Comparison of ENCODE assay signal across 8 cellular contexts in genomic region chr9:121213136-121213806, GRCh38. TPM values are rescaled to one million over a fixed set of nuclear protein-coding genes. Genes with fewer than 3 reads are reported as not detected.
DNase-seq lines count a peak whose midpoint lies in the region; ATAC-seq, FAIRE-seq and TF ChIP-seq lines count a peak whose summit lies in the region.

No MANE protein-coding gene starts in this region.

- ATAC-seq in GM21515 (IDR thresholded peaks at IDR 0.05; ENCODE audit: unreplicated experiment): no peak

- H3K9me3 ChIP-seq in endothelial cell of umbilical vein (replicated peaks; ENCODE audit: control insufficient read depth, insufficient read depth, low read length): no peaks in the 10 kb centered on the region

- no peak for TF ChIP-seq POLR2A in endothelial cell of umbilical vein (IDR thresholded peaks at IDR 0.05; ENCODE audit: low read depth, low read length)

- no peaks in the 10 kb centered on the region for H3K9me1 ChIP-seq in endothelial cell of umbilical vein (replicated peaks; ENCODE audit: control insufficient read depth, extremely low read depth, insufficient read depth, low read length)

- peaks cover 5% of the 10 kb centered on the region for H3K4me1 ChIP-seq in endothelial cell of umbilical vein (ENCODE audit: control insufficient read depth, extremely low read depth, insufficient read depth, low read length)

- no peak overlapping the region for H3K27ac ChIP-seq in endothelial cell of umbilical vein (ENCODE audit: insufficient read depth, low read depth, low read length)

- no peaks in the 10 kb centered on the region for H3K27me3 ChIP-seq in endothelial cell of umbilical vein (ENCODE audit: control insufficient read depth in 2 of 2, insufficient read depth in 2 of 2, low read length in 2 of 2)

- no peaks in the 10 kb centered on the region for H4K20me1 ChIP-seq in endothelial cell of umbilical vein (replicated peaks; ENCODE audit: control insufficient read depth, extremely low read depth, insufficient read depth, low read length)

- DNase-seq in DMS53 treated with DMSO at 0.1 percent for 48 hours (lab: John Stamatoyannopoulos, UW; ENCODE audit: unreplicated experiment): peak; percentile 88
- DNase-seq in HPDE6-E6E7 (ENCODE audit: extremely low spot score): peak; percentile 82
- peak; percentile 53 to 73 for DNase-seq in NOMO-1 (lab: John Stamatoyannopoulos, UW; ENCODE audit: unreplicated experiment in 2 of 2)
- DNase-seq in activated CD8-positive, alpha-beta memory T cell treated with anti-CD3 and anti-CD28 coated beads for 48 hours (ENCODE audit: low read depth in 2 of 3, low spot score in 2 of 3): peak; percentile 30 to 41 (median 30)
- DNase-seq in endothelial cell of umbilical vein (ENCODE audit: low read depth, low spot score): peak; percentile 84
- DNase-seq in middle frontal gyrus (ENCODE audit: extremely low spot score, low spot score): peak; percentile 89
- peak; percentile 16 to 23 for DNase-seq in stimulated activated CD8-positive, alpha-beta memory T cell treated with anti-CD3 and anti-CD28 coated beads, Interleukin-15, amount 100 ng/mL, for 4 hours (ENCODE audit: low read depth in 2 of 2)

- no peak overlapping the region for H3K4me3 ChIP-seq in endothelial cell of umbilical vein (replicated peaks in 1 of 3; ENCODE audit: insufficient read depth in 1 of 3, low read depth in 1 of 3, low read length in 3 of 3)

- dilution Hi-C loops in endothelial cell of umbilical vein (cut with MboI; ENCODE audit: extremely low pct_ligation_motif_present, low sequenced_read_pairs): no loop called here

- peak overlapping the region; percentile 77 for H2AFZ ChIP-seq in endothelial cell of umbilical vein (ENCODE audit: low read depth, low read length)

- TF ChIP-seq CTCF in endothelial cell of umbilical vein (IDR thresholded peaks at IDR 0.05; ENCODE audit: extremely low read depth in 1 of 2, insufficient read depth in 1 of 2, low read depth in 1 of 2, low read length in 2 of 2): peak; percentile 96 to 98

- H3K79me2 ChIP-seq in endothelial cell of umbilical vein (ENCODE audit: control insufficient read depth, insufficient read depth, low read length): no peaks in the 10 kb centered on the region

- no peak overlapping the region for H3K9ac ChIP-seq in endothelial cell of umbilical vein (replicated peaks; ENCODE audit: extremely low read depth, insufficient read depth, low read length)

- CTCF ChIA-PET in endothelial cell of umbilical vein (lab: Charles Lee): interaction anchor here (0.6 to 6.0 kb wide), 37 partner anchors 9 to 284 kb away, joined by 3 to 83 read pairs (median 5); partner anchors contain the start of genes GSN and RAB14

- POLR2A ChIA-PET in endothelial cell of umbilical vein (lab: Charles Lee): no interaction called here

- FAIRE-seq in endothelial cell of umbilical vein (lab: Jason Lieb, UNC): peak; percentile 98

- no peaks in the 10 kb centered on the region for H3K36me3 ChIP-seq in endothelial cell of umbilical vein (ENCODE audit: control insufficient read depth in 2 of 2, extremely low read depth in 1 of 2, insufficient read depth in 2 of 2, low read length in 2 of 2)

- BruUV-seq in endothelial cell of umbilical vein (replicated peaks; lab: Mats Ljungman, UMichigan): no TSS peak

- intact Hi-C loops in endothelial cell of umbilical vein (cut with micrococcal nuclease): loop anchor here (1.0 to 5.0 kb wide), 7 partner anchors 11 to 284 kb away; partner anchors contain the start of gene GGTA1

- peak overlapping the region; percentile 61 for H3K4me2 ChIP-seq in endothelial cell of umbilical vein (ENCODE audit: insufficient read depth, low read length)

TF ChIP-seq in endothelial cell of umbilical vein, 7 proteins besides CTCF, POLR2A, EP300 and RAD21:
- TF ChIP-seq GATA2 (IDR thresholded peaks at IDR 0.05; ENCODE audit: insufficient read depth, insufficient read length, low read depth, low read length) (no peak), POLR2AphosphoS5 (IDR thresholded peaks at IDR 0.05; ENCODE audit: insufficient read depth, low read depth, low read length) (peak; percentile 21)

RNA-seq across cellular contexts. Expression of gene RAB14, which starts 11.6 kb away (rescaled TPM):
- 76.4 and 79.3 TPM in 2 replicates for total RNA-seq in endothelial cell of umbilical vein
- 12.7 and 18.9 TPM in 2 replicates for polyA plus RNA-seq in endothelial cell of umbilical vein
- 22.8 and 23.2 TPM in 2 replicates for polyA plus RNA-seq in endothelial cell of umbilical vein (2011; cell fraction: cytosol; rRNA removed)
- polyA plus RNA-seq in endothelial cell of umbilical vein (2011; cell fraction: nucleus; rRNA removed): 22.5 and 29.1 TPM in 2 replicates
- polyA plus RNA-seq in endothelial cell of umbilical vein (2012): 55.9 and 62.6 TPM in 2 replicates
- 19.4 and 22.8 TPM in 2 replicates for polyA minus RNA-seq in endothelial cell of umbilical vein
- 19.0 TPM for polyA minus RNA-seq in endothelial cell of umbilical vein (2011; cell fraction: cytosol; rRNA and poly(A)+ RNA removed)
- polyA minus RNA-seq in endothelial cell of umbilical vein (2011; cell fraction: nucleus; rRNA and poly(A)+ RNA removed): 18.8 and 27.6 TPM in 2 replicates

RNA-seq across cellular contexts. Expression of gene GSN, which starts 54.7 kb away (rescaled TPM):
- total RNA-seq in endothelial cell of umbilical vein: 130 and 176 TPM in 2 replicates
- polyA plus RNA-seq in endothelial cell of umbilical vein: 226 and 232 TPM in 2 replicates
- polyA plus RNA-seq in endothelial cell of umbilical vein (2011; cell fraction: cytosol; rRNA removed): 173 and 209 TPM in 2 replicates
- polyA plus RNA-seq in endothelial cell of umbilical vein (2011; cell fraction: nucleus; rRNA removed): 166 and 211 TPM in 2 replicates
- polyA plus RNA-seq in endothelial cell of umbilical vein (2012): 108 and 158 TPM in 2 replicates
- polyA minus RNA-seq in endothelial cell of umbilical vein: 266 and 282 TPM in 2 replicates
- 24.0 TPM for polyA minus RNA-seq in endothelial cell of umbilical vein (2011; cell fraction: cytosol; rRNA and poly(A)+ RNA removed)
- polyA minus RNA-seq in endothelial cell of umbilical vein (2011; cell fraction: nucleus; rRNA and poly(A)+ RNA removed): 55.1 and 90.4 TPM in 2 replicates

Comparison
In these comparisons a context has a peak if more than half of its experiments do, and no peak if none do; other contexts are left out.
1. DNase-seq: peak in every context shown above with its lines; median percentile 89 in middle frontal gyrus; 88 in DMS53 treated with DMSO at 0.1 percent for 48 hours; 84 in endothelial cell of umbilical vein; 82 in HPDE6-E6E7; 63 in NOMO-1; 30 in activated CD8-positive, alpha-beta memory T cell treated with anti-CD3 and anti-CD28 coated beads for 48 hours; 20 in stimulated activated CD8-positive, alpha-beta memory T cell treated with anti-CD3 and anti-CD28 coated beads, Interleukin-15, amount 100 ng/mL, for 4 hours.